In genomic region chr10:44977287-44978212, GRCh38 we compare ENCODE assay signal across 1 cellular context.
A peak's percentile ranks its signal among the peaks of the same experiment; 100 is the strongest.
TF ChIP-seq lines count a peak whose summit lies in the region.

No MANE protein-coding gene starts in this region.

TF ChIP-seq in HepG2, 621 proteins besides CTCF, POLR2A, EP300 and RAD21 (continued from another document and continues in another):
- no peak for TF ChIP-seq ZNF646 (CRISPR knock-in tag; IDR thresholded peaks at IDR 0.05)
- TF ChIP-seq HMGXB3 (CRISPR knock-in tag; IDR thresholded peaks at IDR 0.05; ENCODE audit: borderline replicate concordance): no peak
- no peak; the same call in 1 of the 2 replicates for TF ChIP-seq HDAC1 (CRISPR knock-in tag; IDR thresholded peaks at IDR 0.05)
- TF ChIP-seq ZBTB7B (CRISPR knock-in tag; IDR thresholded peaks at IDR 0.05): peak; percentile 9; the same call in 1 of the 2 replicates
- TF ChIP-seq THAP11 (CRISPR knock-in tag; IDR thresholded peaks at IDR 0.05): no peak
- no peak for TF ChIP-seq TP53 (CRISPR knock-in tag; conservative IDR thresholded peaks at IDR 0.05)
- no peak for TF ChIP-seq NFYB (CRISPR knock-in tag; IDR thresholded peaks at IDR 0.05)
- peak; percentile 17; the same call in 1 of the 2 replicates for TF ChIP-seq NRL (CRISPR knock-in tag; IDR thresholded peaks at IDR 0.05; ENCODE audit: borderline replicate concordance)
- TF ChIP-seq RFX1 (IDR thresholded peaks at IDR 0.05): no peak
- 0 out of 2 replicates have a peak, but pooled peaks have one; percentile 39 for TF ChIP-seq ETV5 (CRISPR knock-in tag; IDR thresholded peaks at IDR 0.05; ENCODE audit: borderline replicate concordance)
- no peak for TF ChIP-seq E2F5 (CRISPR knock-in tag; conservative IDR thresholded peaks at IDR 0.05)
- TF ChIP-seq ZNF549 (CRISPR knock-in tag; IDR thresholded peaks at IDR 0.05): no peak
- TF ChIP-seq ZBTB34 (CRISPR knock-in tag; IDR thresholded peaks at IDR 0.05): no peak
- no peak for TF ChIP-seq ZNF318 (CRISPR knock-in tag; IDR thresholded peaks at IDR 0.05)
- TF ChIP-seq HIVEP1 (CRISPR knock-in tag; IDR thresholded peaks at IDR 0.05): no peak
- no peak for TF ChIP-seq ZNF3 (CRISPR knock-in tag; IDR thresholded peaks at IDR 0.05)
- no peak for TF ChIP-seq NFRKB (IDR thresholded peaks at IDR 0.05)
- no peak for TF ChIP-seq PCBP1 (IDR thresholded peaks at IDR 0.05; ENCODE audit: borderline replicate concordance, low read depth, low read length)
- no peak for TF ChIP-seq MXD4 (CRISPR knock-in tag; IDR thresholded peaks at IDR 0.05)
- no peak; the same call in none of the 2 replicates for TF ChIP-seq CERS6 (CRISPR knock-in tag; IDR thresholded peaks at IDR 0.05)
- no peak for TF ChIP-seq SIN3A (IDR thresholded peaks at IDR 0.05; ENCODE audit: borderline replicate concordance, low read depth, low read length)
- TF ChIP-seq ATF3 (CRISPR knock-in tag; IDR thresholded peaks at IDR 0.05): no peak
- no peak for TF ChIP-seq RARG (CRISPR knock-in tag; IDR thresholded peaks at IDR 0.05; ENCODE audit: low read depth)
- no peak for TF ChIP-seq SIN3B (IDR thresholded peaks at IDR 0.05; ENCODE audit: low read length)
- no peak for TF ChIP-seq IRF1 (CRISPR knock-in tag; IDR thresholded peaks at IDR 0.05; ENCODE audit: low read depth)
- no peak for TF ChIP-seq KDM1A (CRISPR knock-in tag; IDR thresholded peaks at IDR 0.05)
- TF ChIP-seq RFXANK (CRISPR knock-in tag; IDR thresholded peaks at IDR 0.05): 0 out of 2 replicates have a peak, but pooled peaks have one; percentile 26
